ENCODE assay signal across 17 cellular contexts in the genomic region with DNA sequence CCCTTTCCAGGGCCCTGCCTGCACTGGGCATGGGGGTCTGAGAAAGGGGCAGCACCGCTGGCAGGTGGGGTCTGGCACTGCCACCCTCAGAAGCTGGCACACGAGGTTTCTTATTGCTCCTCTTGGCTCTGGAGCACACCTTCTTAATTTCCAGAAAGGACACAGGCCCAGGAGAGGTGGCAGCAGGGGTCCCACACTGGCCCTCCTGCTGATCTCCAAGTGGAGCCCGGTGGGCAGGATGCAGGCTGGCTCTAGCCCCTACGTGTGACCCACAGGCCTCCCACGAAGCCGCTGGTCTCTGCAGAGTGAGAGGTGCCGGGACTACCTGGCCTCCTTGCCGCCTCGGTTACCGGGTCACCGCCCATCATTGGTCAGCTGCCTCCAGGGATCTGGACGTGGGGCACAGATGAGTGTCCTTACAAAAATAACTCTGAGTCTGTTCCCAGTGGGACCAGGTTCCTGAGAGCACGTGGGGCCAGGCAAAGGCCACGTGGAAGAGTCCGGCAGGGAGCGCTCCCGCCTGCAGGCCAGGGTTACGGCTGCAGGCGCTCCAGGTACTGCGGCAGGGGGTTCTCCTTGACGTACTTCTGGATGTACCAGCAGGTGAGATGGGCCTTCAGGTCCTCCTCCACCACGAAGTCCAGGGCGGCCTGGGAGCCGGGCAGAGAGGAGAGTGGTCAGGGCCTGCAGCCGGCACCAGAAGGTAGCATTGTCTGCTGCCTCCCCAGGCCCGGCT.
"Had no signal": no experiment of that assay in that cellular context is flagged by ENCODE, and none has a peak within 500 bp of the region (broad histone marks: within the 10 kb centered on the region; RNA-seq: fewer than 3 reads in every experiment).

No MANE protein-coding gene starts in this region.

- H3K9me3 ChIP-seq: esophagus squamous epithelium, gastroesophageal sphincter, suprapubic skin, vagina had no signal

- H3K27ac ChIP-seq: esophagus squamous epithelium, gastroesophageal sphincter, suprapubic skin, vagina had no signal

- DNase-seq: activated CD4-positive, alpha-beta memory T cell treated with anti-CD3 and anti-CD28 coated beads, Interleukin-2, amount 10 ng/mL, durations not matched to agents 7 days and 5 days; activated CD4-positive, alpha-beta T cell treated with anti-CD3 and anti-CD28 coated beads for 48 hours; activated effector memory CD4-positive, alpha-beta T cell treated with Interleukin-2 at 50 U/mL for 16 hours; activated naive CD4-positive, alpha-beta T cell treated with anti-CD3 and anti-CD28 coated beads, Interleukin-2, amount 10 ng/mL, durations not matched to agents 7 days and 5 days; activated T-cell treated with anti-CD3 and anti-CD28 coated beads, Interleukin-2, amount 50 U/mL, for 72 hours; cortex of kidney; esophagus squamous epithelium; head of caudate nucleus; stimulated activated CD4-positive, alpha-beta T cell treated with anti-CD3 and anti-CD28 coated beads, Interleukin-2, amount 100 ng/mL, for 24 hours; stimulated activated naive CD8-positive, alpha-beta T cell treated with anti-CD3 and anti-CD28 coated beads, Interleukin-15, amount 100 ng/mL, for 72 hours; T-helper 9 cell had no signal

- H3K27me3 ChIP-seq: esophagus squamous epithelium, gastroesophageal sphincter, suprapubic skin, vagina had no signal

- ATAC-seq: activated T-cell treated with anti-CD3 and anti-CD28 coated beads, Interleukin-2, amount 50 U/mL, for 72 hours; gastroesophageal sphincter; naive thymus-derived CD8-positive, alpha-beta T cell; stimulated activated effector memory CD8-positive, alpha-beta T cell treated with anti-CD3 and anti-CD28 coated beads, Interleukin-12 subunit alpha, Interleukin-12 subunit beta, amount 100 ng/mL, for 72 hours; stimulated activated naive CD8-positive, alpha-beta T cell treated with anti-CD3 and anti-CD28 coated beads, Interleukin-15, amount 100 ng/mL, for 72 hours had no signal

- H3K36me3 ChIP-seq: vagina had no signal

- H3K4me3 ChIP-seq: esophagus squamous epithelium, gastroesophageal sphincter, skin epidermis, suprapubic skin, vagina had no signal
